10 cellular contexts compared by ENCODE assay signal in genomic region chr15:26773485-26773877, GRCh38. TPM values are rescaled to one million over a fixed set of nuclear protein-coding genes. Genes with fewer than 3 reads are reported as not detected.
A peak's percentile ranks its signal among the peaks of the same experiment; 100 is the strongest.
DNase-seq lines count a peak whose midpoint lies in the region; ATAC-seq and TF ChIP-seq lines count a peak whose summit lies in the region.
"Had no signal": no experiment of that assay in that cellular context is flagged by ENCODE, and none has a peak within 500 bp of the region (broad histone marks: within the 10 kb centered on the region; RNA-seq: fewer than 3 reads in every experiment).

No MANE protein-coding gene starts in this region.

- peak overlapping the region; percentile 53 for H3K4me3 ChIP-seq in BE2C (ENCODE audit: low read depth, low read length)
- peak overlapping the region; percentile 78 for H3K4me3 ChIP-seq in HUES6 (ENCODE audit: low read depth, low read length)
- peak overlapping the region; percentile 18 to 78 (median 62) for H3K4me3 ChIP-seq in dorsolateral prefrontal cortex
- peak overlapping the region; percentile 66 for H3K4me3 ChIP-seq in neural cell (ENCODE audit: low read length)

- DNase-seq in BE2C = peak; percentile 62
- peak in 1 of 10 donors; percentile 8 for DNase-seq in dorsolateral prefrontal cortex
- DNase-seq in DMS114 treated with DMSO at 0.1 percent for 48 hours (lab: John Stamatoyannopoulos, UW; ENCODE audit: unreplicated experiment) = no peak
- DNase-seq in LoVo (ENCODE audit: low spot score) = no peak
- DNase-seq in NAMALWA (ENCODE audit: low spot score) = no peak
- DNase-seq: effector CD8-positive, alpha-beta T cell; EL had no signal

- H3K9ac ChIP-seq in HUES6 (ENCODE audit: low read length) (peak overlapping the region; percentile 86), neural cell (ENCODE audit: low read length) (peak overlapping the region; percentile 81)

- no peaks in the 10 kb centered on the region for H3K36me3 ChIP-seq in BE2C
- no peaks in the 10 kb centered on the region for H3K36me3 ChIP-seq in HUES6 (ENCODE audit: control insufficient read depth, insufficient read depth, low read length)
- H3K36me3 ChIP-seq in neural cell (ENCODE audit: insufficient read depth, low read length) = peaks cover 7% of the 10 kb centered on the region

- TF ChIP-seq CTCF in BE2C (IDR thresholded peaks at IDR 0.05; ENCODE audit: low read depth, low read length) = no peak
- TF ChIP-seq CTCF in dorsolateral prefrontal cortex (IDR thresholded peaks at IDR 0.05 in 54 of 56, conservative IDR thresholded peaks at IDR 0.05 in 2 of 56; ENCODE audit: low read depth in 1 of 56, partially characterized antibody in 56 of 56) = no peak
- no peak for TF ChIP-seq CTCF in neural cell (IDR thresholded peaks at IDR 0.05; ENCODE audit: poor library complexity, severe bottlenecking)

- H3K4me2 ChIP-seq in neural cell (ENCODE audit: low read length) = peak overlapping the region; percentile 72

- no peaks in the 10 kb centered on the region for H3K9me2 ChIP-seq in neural cell (ENCODE audit: insufficient read depth, low read length)

- peaks cover 4% of the 10 kb centered on the region for H4K20me1 ChIP-seq in neural cell (ENCODE audit: insufficient read depth)

- no peak overlapping the region for H2AFZ ChIP-seq in neural cell (ENCODE audit: low read depth, low read length)

- peaks cover 34% of the 10 kb centered on the region for H3K79me2 ChIP-seq in neural cell (replicated peaks; ENCODE audit: insufficient read depth, low read length)

- H3K4me1 ChIP-seq in BE2C (no peaks in the 10 kb centered on the region; the same call in 1 of the 2 replicates), HUES6 (ENCODE audit: control insufficient read depth, insufficient read depth, low read length) (peaks cover 36% of the 10 kb centered on the region)

- peak; percentile 21 for TF ChIP-seq EP300 in neural cell (conservative IDR thresholded peaks at IDR 0.05; ENCODE audit: poor library complexity, severe bottlenecking)

- H3F3A ChIP-seq in neural cell (ENCODE audit: insufficient read depth, low read length, poor library complexity, severe bottlenecking) = peaks cover 5% of the 10 kb centered on the region

- ATAC-seq in GM21576 (IDR thresholded peaks at IDR 0.05; ENCODE audit: unreplicated experiment) = no peak

- peak; percentile 36 for TF ChIP-seq RAD21 in neural cell (conservative IDR thresholded peaks at IDR 0.05)

- H3K9me3 ChIP-seq in BE2C = no peaks in the 10 kb centered on the region
- H3K9me3 ChIP-seq in HUES6 (ENCODE audit: control insufficient read depth, insufficient read depth, low read depth, low read length) = no peaks in the 10 kb centered on the region
- no peaks in the 10 kb centered on the region for H3K9me3 ChIP-seq in neural cell (ENCODE audit: low read length)

- no peak overlapping the region for H3K27ac ChIP-seq in HUES6 (ENCODE audit: low read depth, low read length)
- H3K27ac ChIP-seq in dorsolateral prefrontal cortex = peak overlapping the region in 48 of 59 donors; percentile 8 to 91 (median 68)
- H3K27ac ChIP-seq in neural cell (ENCODE audit: low read length) = peak overlapping the region; percentile 64

- intact Hi-C loops in dorsolateral prefrontal cortex (cut with DNase I) = loop anchor here (5.0 kb wide), 2 partner anchors 51 to 56 kb away; no protein-coding TSS in a partner anchor

- H3K27me3 ChIP-seq in BE2C = no peaks in the 10 kb centered on the region
- H3K27me3 ChIP-seq in HUES6 (ENCODE audit: control insufficient read depth, insufficient read depth, low read length) = no peaks in the 10 kb centered on the region
- H3K27me3 ChIP-seq in dorsolateral prefrontal cortex = peaks cover 0 to 47% (median 0%) of the 10 kb centered on the region in 45 donors
- H3K27me3 ChIP-seq in neural cell (ENCODE audit: insufficient read depth, low read depth, low read length) = no peaks in the 10 kb centered on the region

TF ChIP-seq in neural cell, 6 proteins besides CTCF, POLR2A, EP300 and RAD21:
- TF ChIP-seq, protein P1, sequence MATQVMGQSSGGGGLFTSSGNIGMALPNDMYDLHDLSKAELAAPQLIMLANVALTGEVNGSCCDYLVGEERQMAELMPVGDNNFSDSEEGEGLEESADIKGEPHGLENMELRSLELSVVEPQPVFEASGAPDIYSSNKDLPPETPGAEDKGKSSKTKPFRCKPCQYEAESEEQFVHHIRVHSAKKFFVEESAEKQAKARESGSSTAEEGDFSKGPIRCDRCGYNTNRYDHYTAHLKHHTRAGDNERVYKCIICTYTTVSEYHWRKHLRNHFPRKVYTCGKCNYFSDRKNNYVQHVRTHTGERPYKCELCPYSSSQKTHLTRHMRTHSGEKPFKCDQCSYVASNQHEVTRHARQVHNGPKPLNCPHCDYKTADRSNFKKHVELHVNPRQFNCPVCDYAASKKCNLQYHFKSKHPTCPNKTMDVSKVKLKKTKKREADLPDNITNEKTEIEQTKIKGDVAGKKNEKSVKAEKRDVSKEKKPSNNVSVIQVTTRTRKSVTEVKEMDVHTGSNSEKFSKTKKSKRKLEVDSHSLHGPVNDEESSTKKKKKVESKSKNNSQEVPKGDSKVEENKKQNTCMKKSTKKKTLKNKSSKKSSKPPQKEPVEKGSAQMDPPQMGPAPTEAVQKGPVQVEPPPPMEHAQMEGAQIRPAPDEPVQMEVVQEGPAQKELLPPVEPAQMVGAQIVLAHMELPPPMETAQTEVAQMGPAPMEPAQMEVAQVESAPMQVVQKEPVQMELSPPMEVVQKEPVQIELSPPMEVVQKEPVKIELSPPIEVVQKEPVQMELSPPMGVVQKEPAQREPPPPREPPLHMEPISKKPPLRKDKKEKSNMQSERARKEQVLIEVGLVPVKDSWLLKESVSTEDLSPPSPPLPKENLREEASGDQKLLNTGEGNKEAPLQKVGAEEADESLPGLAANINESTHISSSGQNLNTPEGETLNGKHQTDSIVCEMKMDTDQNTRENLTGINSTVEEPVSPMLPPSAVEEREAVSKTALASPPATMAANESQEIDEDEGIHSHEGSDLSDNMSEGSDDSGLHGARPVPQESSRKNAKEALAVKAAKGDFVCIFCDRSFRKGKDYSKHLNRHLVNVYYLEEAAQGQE (IDR thresholded peaks at IDR 0.05; ENCODE audit: borderline replicate concordance) = peak; percentile 21
- no peak for TF ChIP-seq SMC3 (conservative IDR thresholded peaks at IDR 0.05; ENCODE audit: poor library complexity)
- peak; percentile 71 for TF ChIP-seq MXI1 (conservative IDR thresholded peaks at IDR 0.05; ENCODE audit: poor library complexity, severe bottlenecking)
- peak; percentile 20 for TF ChIP-seq TAF1 (IDR thresholded peaks at IDR 0.05; ENCODE audit: low read depth)
- no peak for TF ChIP-seq POLR2AphosphoS5 (IDR thresholded peaks at IDR 0.05)
TF ChIP-seq in neural cell: peak in this region for 3.

RNA-seq across cellular contexts. Expression of gene GABRB3, which starts 0.6 kb away (rescaled TPM):
- polyA plus RNA-seq in BE2C (2012; ENCODE audit: insufficient read depth, insufficient read length, low read depth) = 61.2 TPM
- total RNA-seq in dorsolateral prefrontal cortex = 100 to 1,000 TPM in 109 of 120 experiments, 10 to 100 TPM in 11; 40.9 to 241 (median 150) TPM
- 74.6 and 78.3 TPM in 2 replicates for polyA plus RNA-seq in neural cell
- 163 and 208 TPM in 2 replicates for polyA minus RNA-seq in neural cell
